In the genomic region with DNA sequence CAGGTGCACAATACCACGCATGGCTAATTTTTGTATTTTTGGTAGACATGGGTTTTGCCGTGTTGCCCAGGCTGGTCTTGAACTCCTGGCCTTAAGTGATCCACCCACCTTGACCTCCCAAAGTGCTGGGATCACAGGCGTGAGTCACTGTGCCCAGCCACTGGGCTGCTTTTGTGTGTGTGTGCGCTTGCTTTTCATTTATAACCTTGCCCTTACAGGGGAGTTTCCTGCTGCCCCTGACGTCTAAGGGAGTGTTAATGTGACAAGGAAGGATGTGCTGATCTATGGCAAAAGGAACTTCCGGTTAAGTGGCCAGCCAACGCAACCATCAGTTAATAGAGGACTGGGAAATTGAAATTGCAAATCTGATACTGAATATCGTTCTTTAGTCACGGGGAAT, we compare ENCODE assay signal across 17 cellular contexts. TPM values are rescaled to one million over a fixed set of nuclear protein-coding genes. Genes with fewer than 3 reads are reported as not detected.
DNase-seq lines count a peak whose midpoint lies in the region; ATAC-seq, FAIRE-seq and TF ChIP-seq lines count a peak whose summit lies in the region.
"Had no signal": no experiment of that assay in that cellular context is flagged by ENCODE, and none has a peak within 500 bp of the region (broad histone marks: within the 10 kb centered on the region; RNA-seq: fewer than 3 reads in every experiment).

No MANE protein-coding gene starts in this region.

- no peak for TF ChIP-seq POLR2A in vagina (IDR thresholded peaks at IDR 0.05)

- WGBS in smooth muscle cell (ENCODE audit: low lambda C conversion rate): 76% methylated on average over 9 of the region's 9 CpGs

- no peak overlapping the region for H3K4me3 Mint-ChIP-seq in activated naive CD8-positive, alpha-beta T cell treated with anti-CD3 and anti-CD28 coated beads, Interleukin-2, amount 50 U/mL, for 24 hours
- H3K4me3 Mint-ChIP-seq: B cell; naive thymus-derived CD4-positive, alpha-beta T cell had no signal

- H3K4me1 ChIP-seq in BLaER1 treated with 17β-estradiol and CSF1 and Interleukin-3, amounts not matched to agents 10 nM and 100 nM: peaks cover 16 to 36% (median 30%) of the 10 kb centered on the region in 10 experiments
- H3K4me1 ChIP-seq in smooth muscle cell (ENCODE audit: low read depth): no peaks in the 10 kb centered on the region
- H3K4me1 ChIP-seq in vagina: no peaks in the 10 kb centered on the region

- no peaks in the 10 kb centered on the region for H3F3A ChIP-seq in smooth muscle cell (ENCODE audit: low read depth)

- no peaks in the 10 kb centered on the region for H3K27me3 ChIP-seq in BLaER1 treated with 17β-estradiol and CSF1 and Interleukin-3, amounts not matched to agents 10 nM and 100 nM
- H3K27me3 ChIP-seq in smooth muscle cell (ENCODE audit: low read depth): peaks cover 3% of the 10 kb centered on the region
- H3K27me3 ChIP-seq in vagina: no peaks in the 10 kb centered on the region
- H3K27me3 ChIP-seq: dorsolateral prefrontal cortex had no signal

- H4K20me1 ChIP-seq in BLaER1 treated with 17β-estradiol and CSF1 and Interleukin-3, amounts not matched to agents 10 nM and 100 nM: no peaks in the 10 kb centered on the region
- no peaks in the 10 kb centered on the region for H4K20me1 ChIP-seq in smooth muscle cell (ENCODE audit: low read depth)

- peak overlapping the region; percentile 55 to 78 (median 70) for H3K4me2 ChIP-seq in BLaER1 treated with 17β-estradiol and CSF1 and Interleukin-3, amounts not matched to agents 10 nM and 100 nM
- H3K4me2 ChIP-seq in smooth muscle cell: no peak overlapping the region

- no peaks in the 10 kb centered on the region for H3K79me2 ChIP-seq in smooth muscle cell (ENCODE audit: low read depth)

- H3K27me3 Mint-ChIP-seq in activated naive CD8-positive, alpha-beta T cell treated with anti-CD3 and anti-CD28 coated beads, Interleukin-2, amount 50 U/mL, for 24 hours: peaks cover 18% of the 10 kb centered on the region

- no peaks in the 10 kb centered on the region for H3K36me3 ChIP-seq in BLaER1 treated with 17β-estradiol and CSF1 and Interleukin-3, amounts not matched to agents 10 nM and 100 nM
- no peaks in the 10 kb centered on the region for H3K36me3 ChIP-seq in smooth muscle cell (ENCODE audit: low read depth)
- no peaks in the 10 kb centered on the region for H3K36me3 ChIP-seq in vagina

- no peak for DNase-seq in GM18507 (ENCODE audit: extremely low spot score, insufficient read length, low read depth)
- DNase-seq in activated naive CD8-positive, alpha-beta T cell treated with anti-CD3 and anti-CD28 coated beads, Interleukin-2, amount 50 U/mL, for 24 hours: no peak
- peak; percentile 79 for DNase-seq in kidney tubule cell (ENCODE audit: low spot score)
- no peak for DNase-seq in NOMO-1 treated with DMSO at 0.1 percent for 48 hours (lab: John Stamatoyannopoulos, UW; ENCODE audit: unreplicated experiment)
- no peak for DNase-seq in NCI-H446 treated with DMSO at 0.1 percent for 48 hours (lab: John Stamatoyannopoulos, UW)
- no peak for DNase-seq in smooth muscle cell (lab: John Stamatoyannopoulos, UW; ENCODE audit: unreplicated experiment)
- no peak for DNase-seq in vagina (ENCODE audit: extremely low spot score in 2 of 2)
- DNase-seq: activated naive CD4-positive, alpha-beta T cell; DMS153; dorsolateral prefrontal cortex; GOT3; hippocampal formation; naive thymus-derived CD4-positive, alpha-beta T cell; NCI-H2081 treated with DMSO at 0.1 percent for 48 hours had no signal

- peaks cover 2% of the 10 kb centered on the region for H3K4me1 Mint-ChIP-seq in activated naive CD8-positive, alpha-beta T cell treated with anti-CD3 and anti-CD28 coated beads, Interleukin-2, amount 50 U/mL, for 24 hours

- peak; percentile 63 for ATAC-seq in activated naive CD8-positive, alpha-beta T cell treated with anti-CD3 and anti-CD28 coated beads, Interleukin-2, amount 50 U/mL, for 24 hours
- ATAC-seq: esophagus mucosa; naive thymus-derived CD4-positive, alpha-beta T cell had no signal

- peak overlapping the region in 1 of 10 experiments; percentile 15; a peak in 1 of 20 replicates for H3K4me3 ChIP-seq in BLaER1 treated with 17β-estradiol and CSF1 and Interleukin-3, amounts not matched to agents 10 nM and 100 nM
- H3K4me3 ChIP-seq in smooth muscle cell: no peak overlapping the region
- H3K4me3 ChIP-seq in vagina: no peak overlapping the region
- H3K4me3 ChIP-seq: dorsolateral prefrontal cortex had no signal

- no peak overlapping the region for H3K27ac Mint-ChIP-seq in activated naive CD8-positive, alpha-beta T cell treated with anti-CD3 and anti-CD28 coated beads, Interleukin-2, amount 50 U/mL, for 24 hours
- H3K27ac Mint-ChIP-seq: B cell; naive thymus-derived CD4-positive, alpha-beta T cell had no signal

- H3K9ac ChIP-seq in BLaER1 treated with 17β-estradiol and CSF1 and Interleukin-3, amounts not matched to agents 10 nM and 100 nM: no peak overlapping the region
- H3K9ac ChIP-seq in smooth muscle cell (ENCODE audit: low read depth): no peak overlapping the region

- TF ChIP-seq CTCF in smooth muscle cell (IDR thresholded peaks at IDR 0.05; ENCODE audit: borderline replicate concordance, insufficient read depth, poor library complexity, severe bottlenecking) (no peak), vagina (IDR thresholded peaks at IDR 0.05) (no peak)

- intact Hi-C loops in vagina (cut with DNase I): no loop called here

- peak overlapping the region in 2 of 11 experiments; percentile 9 to 23; a peak in 2 of 22 replicates for H3K27ac ChIP-seq in BLaER1 treated with 17β-estradiol and CSF1 and Interleukin-3, amounts not matched to agents 10 nM and 100 nM
- H3K27ac ChIP-seq in smooth muscle cell (ENCODE audit: low read depth): no peak overlapping the region
- H3K27ac ChIP-seq in vagina: no peak overlapping the region
- H3K27ac ChIP-seq: dorsolateral prefrontal cortex had no signal

- no peaks in the 10 kb centered on the region for H3K9me3 ChIP-seq in BLaER1 treated with 17β-estradiol and CSF1 and Interleukin-3, amounts not matched to agents 10 nM and 100 nM (replicated peaks in 1 of 11)
- H3K9me3 ChIP-seq in smooth muscle cell (replicated peaks; ENCODE audit: low read depth) (no peaks in the 10 kb centered on the region), vagina (no peaks in the 10 kb centered on the region)

- no peaks in the 10 kb centered on the region for H3K36me3 Mint-ChIP-seq in activated naive CD8-positive, alpha-beta T cell treated with anti-CD3 and anti-CD28 coated beads, Interleukin-2, amount 50 U/mL, for 24 hours (ENCODE audit: low read depth)
- H3K36me3 Mint-ChIP-seq: naive thymus-derived CD4-positive, alpha-beta T cell had no signal

- peak; percentile 36 for FAIRE-seq in GM18507 (lab: Jason Lieb, UNC)

- no peak overlapping the region for H2AFZ ChIP-seq in smooth muscle cell (ENCODE audit: low read depth)

- H3K9me3 Mint-ChIP-seq in activated naive CD8-positive, alpha-beta T cell treated with anti-CD3 and anti-CD28 coated beads, Interleukin-2, amount 50 U/mL, for 24 hours: no peaks in the 10 kb centered on the region

RNA-seq across cellular contexts. Expression of gene ING1, which starts 57.7 kb away (rescaled TPM):
- total RNA-seq in smooth muscle cell (11.9 and 13.8 TPM in 2 replicates), vagina (25.5 TPM)
- 29.3 and 29.9 TPM in 2 replicates for polyA plus RNA-seq in smooth muscle cell
